ENCODE assay signal across 18 cellular contexts in genomic region chr20:5149892-5150225, GRCh38. TPM values are rescaled to one million over a fixed set of nuclear protein-coding genes. Genes with fewer than 3 reads are reported as not detected.
A peak's percentile ranks its signal among the peaks of the same experiment; 100 is the strongest.
DNase-seq lines count a peak whose midpoint lies in the region; ATAC-seq, FAIRE-seq and TF ChIP-seq lines count a peak whose summit lies in the region.
"Had no signal": no experiment of that assay in that cellular context is flagged by ENCODE, and none has a peak within 500 bp of the region (broad histone marks: within the 10 kb centered on the region; RNA-seq: fewer than 3 reads in every experiment).

No MANE protein-coding gene starts in this region.

- TF ChIP-seq RAD21 in HCT116 (IDR thresholded peaks at IDR 0.05; ENCODE audit: low read depth) (no peak), K562 (CRISPR knock-in tag; conservative IDR thresholded peaks at IDR 0.05 in 1 of 2, IDR thresholded peaks at IDR 0.05 in 1 of 2) (no peak)

- WGBS in K562 (ENCODE audit: insufficient coverage, low coverage, missing lambda C conversion rate), result 63% methylated on average over 3 of the region's 3 CpGs
- 28% methylated on average over 3 of the region's 3 CpGs for WGBS in right lobe of liver (ENCODE audit: insufficient coverage, low coverage, low lambda C conversion rate, missing lambda C conversion rate)
- 90 to 97% methylated on average over 3 of the region's 3 CpGs for WGBS in esophagus squamous epithelium, 2 donors

- H3K9me1 ChIP-seq in K562 (ENCODE audit: control insufficient read depth, insufficient read depth, low read length), result no peaks in the 10 kb centered on the region

- TF ChIP-seq CTCF in HCT116 (IDR thresholded peaks at IDR 0.05 in 2 of 3, conservative IDR thresholded peaks at IDR 0.05 in 1 of 3; ENCODE audit: borderline replicate concordance in 1 of 3, insufficient read depth in 1 of 3, low read depth in 2 of 3, low read length in 2 of 3) (no peak), K562 (IDR thresholded peaks at IDR 0.05 in 2 of 3, conservative IDR thresholded peaks at IDR 0.05 in 1 of 3; ENCODE audit: insufficient read depth in 2 of 3, low read depth in 1 of 3, low read length in 3 of 3) (no peak), right lobe of liver (IDR thresholded peaks at IDR 0.05) (no peak), esophagus squamous epithelium (IDR thresholded peaks at IDR 0.05) (no peak)

- RAD21 ChIA-PET in HCT116 (lab: Charles Lee; ENCODE audit: low non-redundant PET in 1 of 2, low total read pairs in 2 of 2, uncharacterized antibody in 2 of 2, unreplicated experiment in 2 of 2), result no interaction called here

- H3K9me2 ChIP-seq in HCT116 (ENCODE audit: insufficient read depth), result no peaks in the 10 kb centered on the region

- CTCF ChIA-PET in HCT116 (lab: Charles Lee), result no interaction called here
- CTCF ChIA-PET in K562 (lab: Yijun Ruan, JAX; ENCODE audit: low intra/inter-chr PET ratio), result no interaction called here

- TF ChIP-seq EP300 in K562 (IDR thresholded peaks at IDR 0.05; ENCODE audit: low read length), result no peak

- H3K4me2 ChIP-seq in HCT116 (ENCODE audit: low read length), result peak overlapping the region; percentile 45; the same call in 1 of the 2 replicates
- H3K4me2 ChIP-seq in K562 (ENCODE audit: insufficient read depth, low read length), result peak overlapping the region; percentile 11; the same call in 1 of the 2 replicates
- H3K4me2 ChIP-seq: KMS-11 had no signal

- intact Hi-C loops in HCT116 (cut with micrococcal nuclease) (no loop called here), K562 (cut with micrococcal nuclease) (no loop called here), right lobe of liver (cut with DNase I) (no loop called here), esophagus squamous epithelium (cut with DNase I) (no loop called here)
- intact Hi-C loops in activated T-helper 1 cell treated with anti-CD3 and anti-CD28 coated beads, Interleukin-12 subunit alpha, Interleukin-12 subunit beta, Interleukin-2, Interleukin-4 antibody, amounts not matched to agents 30 ng/mL and 10 ng/mL and 1 ng/mL, durations not matched to agents 14 hours and 24 hours and 36 hours (cut with micrococcal nuclease), result no loop called here

- no peaks in the 10 kb centered on the region for H3K27me3 ChIP-seq in HCT116 (ENCODE audit: insufficient read depth, low read length)
- no peaks in the 10 kb centered on the region for H3K27me3 ChIP-seq in K562 (ENCODE audit: control insufficient read depth in 2 of 2, insufficient read depth in 2 of 2, low read length in 2 of 2)
- H3K27me3 ChIP-seq in right lobe of liver, result no peaks in the 10 kb centered on the region
- H3K27me3 ChIP-seq in esophagus squamous epithelium, result no peaks in the 10 kb centered on the region

- no peak for TF ChIP-seq POLR2A in HCT116 (IDR thresholded peaks at IDR 0.05; ENCODE audit: borderline replicate concordance, extremely low read depth, insufficient read depth, insufficient read length)
- no peak for TF ChIP-seq POLR2A in K562 (conservative IDR thresholded peaks at IDR 0.05)
- TF ChIP-seq POLR2A in right lobe of liver (IDR thresholded peaks at IDR 0.05), result no peak
- no peak for TF ChIP-seq POLR2A in esophagus squamous epithelium (IDR thresholded peaks at IDR 0.05)

- no peaks in the 10 kb centered on the region for H3K9me3 ChIP-seq in HCT116 (ENCODE audit: control insufficient read depth in 1 of 2, insufficient read depth in 1 of 2, low read depth in 1 of 2, low read length in 2 of 2)
- H3K9me3 ChIP-seq in K562 (replicated peaks; ENCODE audit: control insufficient read depth, insufficient read depth, low read depth, low read length), result no peaks in the 10 kb centered on the region
- H3K9me3 ChIP-seq in right lobe of liver, result no peaks in the 10 kb centered on the region
- H3K9me3 ChIP-seq in esophagus squamous epithelium, result no peaks in the 10 kb centered on the region

- no TSS peak for BruUV-seq in HCT116 (replicated peaks; lab: Mats Ljungman, UMichigan)
- BruUV-seq in K562 (replicated peaks; lab: Mats Ljungman, UMichigan), result no TSS peak

- peaks cover 9% of the 10 kb centered on the region for H3K36me3 Mint-ChIP-seq in activated T-helper 1 cell treated with anti-CD3 and anti-CD28 coated beads, Interleukin-12 subunit alpha, Interleukin-12 subunit beta, Interleukin-2, Interleukin-4 antibody, amounts not matched to agents 30 ng/mL and 10 ng/mL and 1 ng/mL, durations not matched to agents 14 hours and 24 hours and 36 hours (ENCODE audit: low read depth)

- H3K4me3 ChIP-seq in HCT116 (replicated peaks in 1 of 2; ENCODE audit: low read depth in 1 of 2, low read length in 2 of 2) (no peak overlapping the region), K562 (no peak overlapping the region), right lobe of liver (no peak overlapping the region), esophagus squamous epithelium (no peak overlapping the region)

- H3K9ac ChIP-seq in HCT116 (ENCODE audit: low read length) (no peak overlapping the region), K562 (ENCODE audit: insufficient read depth in 1 of 2, low read depth in 2 of 2, low read length in 2 of 2) (peak overlapping the region in 1 of 2 experiments; percentile 58; a peak in 1 of 4 replicates)
- H3K9ac ChIP-seq: KMS-11 had no signal

- H2AFZ ChIP-seq in HCT116 (ENCODE audit: low read depth, low read length, poor library complexity, severe bottlenecking) (no peak overlapping the region), K562 (ENCODE audit: low read depth, low read length) (no peak overlapping the region)

- H3K27ac ChIP-seq in HCT116 (ENCODE audit: low read depth, low read length) (no peak overlapping the region), K562 (ENCODE audit: extremely low read depth, low read depth, low read length) (no peak overlapping the region), right lobe of liver (peak overlapping the region; percentile 77 to 92 (median 79)), esophagus squamous epithelium (no peak overlapping the region)
- H3K27ac ChIP-seq: HL-60, KMS-11 had no signal

- no peaks in the 10 kb centered on the region for H3K9me3 Mint-ChIP-seq in activated T-helper 1 cell treated with anti-CD3 and anti-CD28 coated beads, Interleukin-12 subunit alpha, Interleukin-12 subunit beta, Interleukin-2, Interleukin-4 antibody, amounts not matched to agents 30 ng/mL and 10 ng/mL and 1 ng/mL, durations not matched to agents 14 hours and 24 hours and 36 hours
- H3K9me3 Mint-ChIP-seq: CD14-positive monocyte had no signal

- H4K20me1 ChIP-seq in HCT116 (ENCODE audit: insufficient read depth) (no peaks in the 10 kb centered on the region), K562 (replicated peaks; ENCODE audit: control insufficient read depth, insufficient read depth, low read length) (peaks cover 9% of the 10 kb centered on the region; the same call in 1 of the 2 replicates)

- DNase-seq in HCT116 (ENCODE audit: low read depth, low spot score) (no peak), K562 (ENCODE audit: extremely low read depth in 1 of 4, low spot score in 3 of 4) (no peak), right lobe of liver (peak in 2 of 3 donors; percentile 43 to 71), esophagus squamous epithelium (lab: John Stamatoyannopoulos, UW) (no peak)
- no peak for DNase-seq in activated T-cell treated with anti-CD3 and anti-CD28 coated beads, Interleukin-2, amount 50 U/mL, for 48 hours
- no peak for DNase-seq in activated T-helper 1 cell treated with anti-CD3 and anti-CD28 coated beads, Interleukin-12 subunit alpha, Interleukin-12 subunit beta, Interleukin-2, Interleukin-4 antibody, amounts not matched to agents 30 ng/mL and 10 ng/mL and 1 ng/mL, durations not matched to agents 14 hours and 24 hours and 36 hours (ENCODE audit: low spot score)
- DNase-seq: COR-L47, DMS153, GOT3, NCI-H1092 treated with DMSO at 0.1 percent for 48 hours, NCI-H1694, NCI-H2107, NCI-H226, NCI-H526, RPMI8226 had no signal

- H3K27me3 Mint-ChIP-seq in activated T-helper 1 cell treated with anti-CD3 and anti-CD28 coated beads, Interleukin-12 subunit alpha, Interleukin-12 subunit beta, Interleukin-2, Interleukin-4 antibody, amounts not matched to agents 30 ng/mL and 10 ng/mL and 1 ng/mL, durations not matched to agents 14 hours and 24 hours and 36 hours (ENCODE audit: insufficient read depth), result no peaks in the 10 kb centered on the region

- no peak overlapping the region for H3K4me3 Mint-ChIP-seq in activated T-helper 1 cell treated with anti-CD3 and anti-CD28 coated beads, Interleukin-12 subunit alpha, Interleukin-12 subunit beta, Interleukin-2, Interleukin-4 antibody, amounts not matched to agents 30 ng/mL and 10 ng/mL and 1 ng/mL, durations not matched to agents 14 hours and 24 hours and 36 hours
- H3K4me3 Mint-ChIP-seq: CD14-positive monocyte had no signal

- no peak for ATAC-seq in HCT116
- ATAC-seq in K562, result peak; percentile 72
- ATAC-seq in right lobe of liver, result no peak

- H3K4me1 Mint-ChIP-seq in activated T-helper 1 cell treated with anti-CD3 and anti-CD28 coated beads, Interleukin-12 subunit alpha, Interleukin-12 subunit beta, Interleukin-2, Interleukin-4 antibody, amounts not matched to agents 30 ng/mL and 10 ng/mL and 1 ng/mL, durations not matched to agents 14 hours and 24 hours and 36 hours (ENCODE audit: low read depth), result peaks cover 50% of the 10 kb centered on the region

- in situ Hi-C loops in K562 (cut with MboI), result no loop called here

- no peak for FAIRE-seq in K562 (lab: Jason Lieb, UNC)

- peaks cover 31 to 50% of the 10 kb centered on the region in 2 experiments for H3K4me1 ChIP-seq in HCT116 (ENCODE audit: control insufficient read depth in 1 of 2, insufficient read depth in 2 of 2, low read length in 2 of 2)
- H3K4me1 ChIP-seq in K562 (replicated peaks in 1 of 2; ENCODE audit: control insufficient read depth in 2 of 2, insufficient read depth in 2 of 2, low read length in 2 of 2), result peaks cover 10 to 11% of the 10 kb centered on the region in 2 experiments; a peak in 4 of 5 replicates
- peaks cover 0 to 94% (median 38%) of the 10 kb centered on the region in 4 donors for H3K4me1 ChIP-seq in right lobe of liver
- peaks cover 6 to 71% (median 39%) of the 10 kb centered on the region in 3 donors for H3K4me1 ChIP-seq in esophagus squamous epithelium

- no peak overlapping the region for H3K27ac Mint-ChIP-seq in activated T-helper 1 cell treated with anti-CD3 and anti-CD28 coated beads, Interleukin-12 subunit alpha, Interleukin-12 subunit beta, Interleukin-2, Interleukin-4 antibody, amounts not matched to agents 30 ng/mL and 10 ng/mL and 1 ng/mL, durations not matched to agents 14 hours and 24 hours and 36 hours

- POLR2A ChIA-PET in HCT116 (lab: Charles Lee), result no interaction called here
- POLR2A ChIA-PET in K562 (lab: Yijun Ruan, JAX), result interaction anchor here (0.5 to 0.6 kb wide), 2 partner anchors 11 to 12 kb away, joined by 3 read pairs; no protein-coding TSS in a partner anchor

- H3K79me2 ChIP-seq in HCT116 (ENCODE audit: insufficient read depth, low read length), result peaks cover 29% of the 10 kb centered on the region
- H3K79me2 ChIP-seq in K562 (ENCODE audit: control insufficient read depth, insufficient read depth, low read length), result peaks cover 28% of the 10 kb centered on the region

- H3K36me3 ChIP-seq in HCT116 (ENCODE audit: control insufficient read depth in 1 of 2, insufficient read depth in 2 of 2, low read length in 2 of 2) (no peaks in the 10 kb centered on the region), K562 (ENCODE audit: control insufficient read depth, insufficient read depth, low read length) (no peaks in the 10 kb centered on the region), right lobe of liver (no peaks in the 10 kb centered on the region), esophagus squamous epithelium (no peaks in the 10 kb centered on the region)

RNA-seq across cellular contexts. Expression of gene CDS2, which starts 23.1 kb away (rescaled TPM):
- 37.5 TPM for total RNA-seq in HCT116 (2021; ENCODE audit: unreplicated experiment)
- polyA plus RNA-seq in HCT116 (2012), result 15.3 and 16.3 TPM in 2 replicates
- total RNA-seq in K562 (2011; cell fraction: chromatin; rRNA removed; ENCODE audit: low replicate concordance), result 41.3 and 44.5 TPM in 2 replicates
- 19.3 and 21.8 TPM in 2 replicates for total RNA-seq in K562 (2011; cell fraction: nucleolus; rRNA removed)
- 30.9 and 45.0 TPM in 2 replicates for total RNA-seq in K562 (2011; cell fraction: nucleoplasm; rRNA removed)
- 6.2 and 6.4 TPM in 2 replicates for total RNA-seq in K562 (2014; rRNA removed)
- 13.6 and 15.5 TPM in 2 replicates for total RNA-seq in K562 (2014; rRNA removed; fragmentation: Illumina TruSeq; extraction: Trizol)
- 10.5 TPM in 2 replicates for total RNA-seq in K562 (2015; rRNA removed; fragmentation: Illumina TruSeq; extraction: Trizol)
- 20.3 and 21.8 TPM in 2 replicates for total RNA-seq in K562 (2021)
- polyA plus RNA-seq in K562 (2011; rRNA removed), result 46.4 and 57.7 TPM in 2 replicates
- polyA plus RNA-seq in K562 (2011; cell fraction: cytosol; rRNA removed), result 16.8 and 46.9 TPM in 2 replicates
- polyA plus RNA-seq in K562 (2011; cell fraction: nucleus; rRNA removed), result 36.9 and 101 TPM in 2 replicates
- 7.8 and 9.2 TPM in 2 replicates for polyA plus RNA-seq in K562 (2012)
- 15.5 and 19.0 TPM in 2 replicates for polyA plus RNA-seq in K562 (2014; fragmentation: Illumina TruSeq; extraction: Trizol)
- 10 to 100 TPM in 1 of 2 experiments, 1 to 10 TPM in 1; 8.7 to 12.2 TPM for polyA plus RNA-seq in K562 (2014; fragmentation: Nextera tagmentation; extraction: Ambion mirVana)
- 8.2 and 11.7 TPM in 2 replicates for polyA plus RNA-seq in K562 (2014; rRNA removed)
- 36.8 and 50.8 TPM in 2 replicates for polyA minus RNA-seq in K562 (2011; rRNA and poly(A)+ RNA removed)
- polyA minus RNA-seq in K562 (2011; cell fraction: cytosol; rRNA and poly(A)+ RNA removed), result 8.2 and 9.3 TPM in 2 replicates
- 7.0 and 17.4 TPM in 2 replicates for polyA minus RNA-seq in K562 (2011; cell fraction: nucleus; rRNA and poly(A)+ RNA removed)
- 10 to 100 TPM; 13.7 to 42.3 (median 31.6) TPM for total RNA-seq in right lobe of liver
- total RNA-seq in esophagus squamous epithelium, result 10 to 100 TPM; 13.7 to 25.7 (median 14.5) TPM
- 39.8 and 42.5 TPM in 2 replicates for total RNA-seq in activated T-helper 1 cell treated with anti-CD3 and anti-CD28 coated beads, Interleukin-12 subunit alpha, Interleukin-12 subunit beta, Interleukin-2, Interleukin-4 antibody, amounts not matched to agents 30 ng/mL and 10 ng/mL and 1 ng/mL, durations not matched to agents 14 hours and 24 hours and 36 hours

RNA-seq across cellular contexts. Expression of gene PCNA, which starts 30.1 kb away (rescaled TPM):
- total RNA-seq in HCT116 (2021; ENCODE audit: unreplicated experiment) (273 TPM), K562 (2014; rRNA removed) (213 and 229 TPM in 2 replicates), K562 (2014; rRNA removed; fragmentation: Illumina TruSeq; extraction: Trizol) (291 and 319 TPM in 2 replicates), K562 (2015; rRNA removed; fragmentation: Illumina TruSeq; extraction: Trizol) (283 and 298 TPM in 2 replicates), K562 (2021) (227 and 251 TPM in 2 replicates), right lobe of liver (10 to 100 TPM; 14.8 to 56.1 (median 16.1) TPM), esophagus squamous epithelium (100 to 1,000 TPM in 2 of 4 donors, 10 to 100 TPM in 2; 58.9 to 160 (median 97.1) TPM)
- polyA plus RNA-seq in HCT116 (2012), result 135 and 150 TPM in 2 replicates
- 32.9 and 36.9 TPM in 2 replicates for total RNA-seq in K562 (2011; cell fraction: chromatin; rRNA removed; ENCODE audit: low replicate concordance)
- total RNA-seq in K562 (2011; cell fraction: nucleolus; rRNA removed), result 46.0 and 52.1 TPM in 2 replicates
- total RNA-seq in K562 (2011; cell fraction: nucleoplasm; rRNA removed), result 33.4 and 36.0 TPM in 2 replicates
- polyA plus RNA-seq in K562 (2011; rRNA removed) (298 and 318 TPM in 2 replicates), K562 (2014; fragmentation: Illumina TruSeq; extraction: Trizol) (254 and 287 TPM in 2 replicates), K562 (2014; fragmentation: Nextera tagmentation; extraction: Ambion mirVana) (100 to 1,000 TPM; 352 to 390 TPM), K562 (2014; rRNA removed) (286 and 294 TPM in 2 replicates)
- polyA plus RNA-seq in K562 (2011; cell fraction: cytosol; rRNA removed), result 450 and 565 TPM in 2 replicates
- 86.9 and 141 TPM in 2 replicates for polyA plus RNA-seq in K562 (2011; cell fraction: nucleus; rRNA removed)
- polyA plus RNA-seq in K562 (2012), result 224 and 242 TPM in 2 replicates
- polyA minus RNA-seq in K562 (2011; rRNA and poly(A)+ RNA removed), result 272 and 279 TPM in 2 replicates
- 236 and 281 TPM in 2 replicates for polyA minus RNA-seq in K562 (2011; cell fraction: cytosol; rRNA and poly(A)+ RNA removed)
- polyA minus RNA-seq in K562 (2011; cell fraction: nucleus; rRNA and poly(A)+ RNA removed), result 36.2 and 75.8 TPM in 2 replicates
- total RNA-seq in activated T-helper 1 cell treated with anti-CD3 and anti-CD28 coated beads, Interleukin-12 subunit alpha, Interleukin-12 subunit beta, Interleukin-2, Interleukin-4 antibody, amounts not matched to agents 30 ng/mL and 10 ng/mL and 1 ng/mL, durations not matched to agents 14 hours and 24 hours and 36 hours, result 512 and 519 TPM in 2 replicates

RNA-seq across cellular contexts. Expression of gene TMEM230, which starts 37.0 kb away (rescaled TPM):
- total RNA-seq in HCT116 (2021; ENCODE audit: unreplicated experiment) (75.5 TPM), K562 (2014; rRNA removed) (73.4 and 76.2 TPM in 2 replicates), K562 (2014; rRNA removed; fragmentation: Illumina TruSeq; extraction: Trizol) (62.3 and 68.0 TPM in 2 replicates), K562 (2015; rRNA removed; fragmentation: Illumina TruSeq; extraction: Trizol) (61.5 and 67.1 TPM in 2 replicates), K562 (2021) (50.7 and 53.8 TPM in 2 replicates), right lobe of liver (10 to 100 TPM; 60.5 to 88.1 (median 71.5) TPM), esophagus squamous epithelium (10 to 100 TPM; 19.2 to 46.1 (median 34.6) TPM)
- 44.0 and 62.3 TPM in 2 replicates for polyA plus RNA-seq in HCT116 (2012)
- 22.6 and 31.4 TPM in 2 replicates for total RNA-seq in K562 (2011; cell fraction: chromatin; rRNA removed; ENCODE audit: low replicate concordance)
- 19.6 and 20.3 TPM in 2 replicates for total RNA-seq in K562 (2011; cell fraction: nucleolus; rRNA removed)
- total RNA-seq in K562 (2011; cell fraction: nucleoplasm; rRNA removed), result 42.7 and 76.0 TPM in 2 replicates
- polyA plus RNA-seq in K562 (2011; rRNA removed) (86.1 and 102 TPM in 2 replicates), K562 (2014; fragmentation: Illumina TruSeq; extraction: Trizol) (80.3 and 82.7 TPM in 2 replicates), K562 (2014; fragmentation: Nextera tagmentation; extraction: Ambion mirVana) (10 to 100 TPM; 21.8 to 30.7 TPM), K562 (2014; rRNA removed) (71.1 and 104 TPM in 2 replicates)
- 69.4 and 114 TPM in 2 replicates for polyA plus RNA-seq in K562 (2011; cell fraction: cytosol; rRNA removed)
- polyA plus RNA-seq in K562 (2011; cell fraction: nucleus; rRNA removed), result 32.8 and 53.9 TPM in 2 replicates
- polyA plus RNA-seq in K562 (2012), result 64.6 and 69.2 TPM in 2 replicates
- polyA minus RNA-seq in K562 (2011; rRNA and poly(A)+ RNA removed), result 34.2 and 44.7 TPM in 2 replicates
- 22.7 and 31.1 TPM in 2 replicates for polyA minus RNA-seq in K562 (2011; cell fraction: cytosol; rRNA and poly(A)+ RNA removed)
- polyA minus RNA-seq in K562 (2011; cell fraction: nucleus; rRNA and poly(A)+ RNA removed), result 7.5 and 15.0 TPM in 2 replicates
- total RNA-seq in activated T-helper 1 cell treated with anti-CD3 and anti-CD28 coated beads, Interleukin-12 subunit alpha, Interleukin-12 subunit beta, Interleukin-2, Interleukin-4 antibody, amounts not matched to agents 30 ng/mL and 10 ng/mL and 1 ng/mL, durations not matched to agents 14 hours and 24 hours and 36 hours, result 80.3 and 82.1 TPM in 2 replicates

Comparison
In these comparisons a context has a peak if more than half of its experiments do, and no peak if none do; other contexts are left out.
1. DNase-seq: peak in right lobe of liver (2 of 3); none in HCT116 (single experiment), K562 (0 of 4), activated T-cell treated with anti-CD3 and anti-CD28 coated beads, Interleukin-2, amount 50 U/mL, for 48 hours (0 of 2), esophagus squamous epithelium (single experiment) and activated T-helper 1 cell treated with anti-CD3 and anti-CD28 coated beads, Interleukin-12 subunit alpha, Interleukin-12 subunit beta, Interleukin-2, Interleukin-4 antibody, amounts not matched to agents 30 ng/mL and 10 ng/mL and 1 ng/mL, durations not matched to agents 14 hours and 24 hours and 36 hours (single experiment).
2. H3K27ac ChIP-seq: peak in right lobe of liver (3 of 3); none in HCT116 (single experiment), K562 (single experiment) and esophagus squamous epithelium (0 of 4).